ENCODE assay signal across 2 cellular contexts in the genomic region with DNA sequence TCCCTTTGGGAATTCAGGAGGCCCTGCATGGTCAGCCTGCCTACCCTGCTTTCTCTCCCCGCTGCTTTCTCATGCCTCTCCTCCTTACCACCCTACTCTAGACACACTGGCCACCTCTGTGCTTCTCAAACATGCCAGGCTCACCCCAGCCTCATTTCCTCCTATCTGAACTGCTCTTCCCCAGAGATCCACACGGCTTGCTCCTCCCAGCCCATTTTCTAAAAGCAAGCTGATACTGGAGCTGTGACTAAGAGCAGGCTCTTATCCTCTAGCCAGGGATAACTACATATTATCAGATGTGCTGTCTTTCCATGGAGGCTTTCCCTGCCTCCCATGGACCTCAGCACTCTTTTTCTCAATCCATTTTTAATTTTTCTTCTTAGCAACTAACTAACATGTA.
TF ChIP-seq lines count a peak whose summit lies in the region.

No MANE protein-coding gene starts in this region.

TF ChIP-seq in GM23338, 12 proteins besides CTCF, POLR2A, EP300 and RAD21:
- TF ChIP-seq POLR2AphosphoS5 (IDR thresholded peaks at IDR 0.05; ENCODE audit: low read depth), result no peak
- TF ChIP-seq NANOG (IDR thresholded peaks at IDR 0.05; ENCODE audit: borderline replicate concordance), result no peak
- TF ChIP-seq, protein P1, sequence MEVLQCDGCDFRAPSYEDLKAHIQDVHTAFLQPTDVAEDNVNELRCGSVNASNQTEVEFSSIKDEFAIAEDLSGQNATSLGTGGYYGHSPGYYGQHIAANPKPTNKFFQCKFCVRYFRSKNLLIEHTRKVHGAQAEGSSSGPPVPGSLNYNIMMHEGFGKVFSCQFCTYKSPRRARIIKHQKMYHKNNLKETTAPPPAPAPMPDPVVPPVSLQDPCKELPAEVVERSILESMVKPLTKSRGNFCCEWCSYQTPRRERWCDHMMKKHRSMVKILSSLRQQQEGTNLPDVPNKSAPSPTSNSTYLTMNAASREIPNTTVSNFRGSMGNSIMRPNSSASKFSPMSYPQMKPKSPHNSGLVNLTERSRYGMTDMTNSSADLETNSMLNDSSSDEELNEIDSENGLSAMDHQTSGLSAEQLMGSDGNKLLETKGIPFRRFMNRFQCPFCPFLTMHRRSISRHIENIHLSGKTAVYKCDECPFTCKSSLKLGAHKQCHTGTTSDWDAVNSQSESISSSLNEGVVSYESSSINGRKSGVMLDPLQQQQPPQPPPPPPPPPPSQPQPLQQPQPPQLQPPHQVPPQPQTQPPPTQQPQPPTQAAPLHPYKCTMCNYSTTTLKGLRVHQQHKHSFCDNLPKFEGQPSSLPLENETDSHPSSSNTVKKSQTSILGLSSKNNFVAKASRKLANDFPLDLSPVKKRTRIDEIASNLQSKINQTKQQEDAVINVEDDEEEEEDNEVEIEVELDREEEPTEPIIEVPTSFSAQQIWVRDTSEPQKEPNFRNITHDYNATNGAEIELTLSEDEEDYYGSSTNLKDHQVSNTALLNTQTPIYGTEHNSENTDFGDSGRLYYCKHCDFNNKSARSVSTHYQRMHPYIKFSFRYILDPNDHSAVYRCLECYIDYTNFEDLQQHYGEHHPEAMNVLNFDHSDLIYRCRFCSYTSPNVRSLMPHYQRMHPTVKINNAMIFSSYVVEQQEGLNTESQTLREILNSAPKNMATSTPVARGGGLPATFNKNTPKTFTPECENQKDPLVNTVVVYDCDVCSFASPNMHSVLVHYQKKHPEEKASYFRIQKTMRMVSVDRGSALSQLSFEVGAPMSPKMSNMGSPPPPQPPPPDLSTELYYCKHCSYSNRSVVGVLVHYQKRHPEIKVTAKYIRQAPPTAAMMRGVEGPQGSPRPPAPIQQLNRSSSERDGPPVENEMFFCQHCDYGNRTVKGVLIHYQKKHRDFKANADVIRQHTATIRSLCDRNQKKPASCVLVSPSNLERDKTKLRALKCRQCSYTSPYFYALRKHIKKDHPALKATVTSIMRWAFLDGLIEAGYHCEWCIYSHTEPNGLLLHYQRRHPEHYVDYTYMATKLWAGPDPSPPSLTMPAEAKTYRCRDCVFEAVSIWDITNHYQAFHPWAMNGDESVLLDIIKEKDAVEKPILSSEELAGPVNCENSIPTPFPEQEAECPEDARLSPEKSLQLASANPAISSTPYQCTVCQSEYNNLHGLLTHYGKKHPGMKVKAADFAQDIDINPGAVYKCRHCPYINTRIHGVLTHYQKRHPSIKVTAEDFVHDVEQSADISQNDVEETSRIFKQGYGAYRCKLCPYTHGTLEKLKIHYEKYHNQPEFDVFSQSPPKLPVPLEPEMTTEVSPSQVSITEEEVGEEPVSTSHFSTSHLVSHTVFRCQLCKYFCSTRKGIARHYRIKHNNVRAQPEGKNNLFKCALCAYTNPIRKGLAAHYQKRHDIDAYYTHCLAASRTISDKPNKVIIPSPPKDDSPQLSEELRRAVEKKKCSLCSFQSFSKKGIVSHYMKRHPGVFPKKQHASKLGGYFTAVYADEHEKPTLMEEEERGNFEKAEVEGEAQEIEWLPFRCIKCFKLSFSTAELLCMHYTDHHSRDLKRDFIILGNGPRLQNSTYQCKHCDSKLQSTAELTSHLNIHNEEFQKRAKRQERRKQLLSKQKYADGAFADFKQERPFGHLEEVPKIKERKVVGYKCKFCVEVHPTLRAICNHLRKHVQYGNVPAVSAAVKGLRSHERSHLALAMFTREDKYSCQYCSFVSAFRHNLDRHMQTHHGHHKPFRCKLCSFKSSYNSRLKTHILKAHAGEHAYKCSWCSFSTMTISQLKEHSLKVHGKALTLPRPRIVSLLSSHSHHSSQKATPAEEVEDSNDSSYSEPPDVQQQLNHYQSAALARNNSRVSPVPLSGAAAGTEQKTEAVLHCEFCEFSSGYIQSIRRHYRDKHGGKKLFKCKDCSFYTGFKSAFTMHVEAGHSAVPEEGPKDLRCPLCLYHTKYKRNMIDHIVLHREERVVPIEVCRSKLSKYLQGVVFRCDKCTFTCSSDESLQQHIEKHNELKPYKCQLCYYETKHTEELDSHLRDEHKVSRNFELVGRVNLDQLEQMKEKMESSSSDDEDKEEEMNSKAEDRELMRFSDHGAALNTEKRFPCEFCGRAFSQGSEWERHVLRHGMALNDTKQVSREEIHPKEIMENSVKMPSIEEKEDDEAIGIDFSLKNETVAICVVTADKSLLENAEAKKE (CRISPR knock-in tag; IDR thresholded peaks at IDR 0.05), result no peak
- TF ChIP-seq, protein P2, sequence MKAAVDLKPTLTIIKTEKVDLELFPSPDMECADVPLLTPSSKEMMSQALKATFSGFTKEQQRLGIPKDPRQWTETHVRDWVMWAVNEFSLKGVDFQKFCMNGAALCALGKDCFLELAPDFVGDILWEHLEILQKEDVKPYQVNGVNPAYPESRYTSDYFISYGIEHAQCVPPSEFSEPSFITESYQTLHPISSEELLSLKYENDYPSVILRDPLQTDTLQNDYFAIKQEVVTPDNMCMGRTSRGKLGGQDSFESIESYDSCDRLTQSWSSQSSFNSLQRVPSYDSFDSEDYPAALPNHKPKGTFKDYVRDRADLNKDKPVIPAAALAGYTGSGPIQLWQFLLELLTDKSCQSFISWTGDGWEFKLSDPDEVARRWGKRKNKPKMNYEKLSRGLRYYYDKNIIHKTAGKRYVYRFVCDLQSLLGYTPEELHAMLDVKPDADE (IDR thresholded peaks at IDR 0.05), result no peak
- no peak for TF ChIP-seq JUNB (IDR thresholded peaks at IDR 0.05; ENCODE audit: unreplicated experiment)
- TF ChIP-seq ZNF114 (CRISPR knock-in tag; IDR thresholded peaks at IDR 0.05), result no peak
- no peak for TF ChIP-seq EZH2phosphoT487 (IDR thresholded peaks at IDR 0.05; ENCODE audit: unreplicated experiment)
- no peak for TF ChIP-seq EZH2 (IDR thresholded peaks at IDR 0.05; ENCODE audit: low read depth, unreplicated experiment)

TF ChIP-seq in IMR-90, 13 proteins besides CTCF, POLR2A, EP300 and RAD21:
- no peak for TF ChIP-seq RCOR1 (IDR thresholded peaks at IDR 0.05; ENCODE audit: insufficient replicate concordance, low read length)
- no peak for TF ChIP-seq FOS (IDR thresholded peaks at IDR 0.05; ENCODE audit: low read depth, low read length)
- TF ChIP-seq NFE2L2 (IDR thresholded peaks at IDR 0.05; ENCODE audit: low read depth, low read length), result no peak
- TF ChIP-seq, protein P3, sequence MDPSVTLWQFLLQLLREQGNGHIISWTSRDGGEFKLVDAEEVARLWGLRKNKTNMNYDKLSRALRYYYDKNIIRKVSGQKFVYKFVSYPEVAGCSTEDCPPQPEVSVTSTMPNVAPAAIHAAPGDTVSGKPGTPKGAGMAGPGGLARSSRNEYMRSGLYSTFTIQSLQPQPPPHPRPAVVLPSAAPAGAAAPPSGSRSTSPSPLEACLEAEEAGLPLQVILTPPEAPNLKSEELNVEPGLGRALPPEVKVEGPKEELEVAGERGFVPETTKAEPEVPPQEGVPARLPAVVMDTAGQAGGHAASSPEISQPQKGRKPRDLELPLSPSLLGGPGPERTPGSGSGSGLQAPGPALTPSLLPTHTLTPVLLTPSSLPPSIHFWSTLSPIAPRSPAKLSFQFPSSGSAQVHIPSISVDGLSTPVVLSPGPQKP (IDR thresholded peaks at IDR 0.05; ENCODE audit: borderline replicate concordance, low read depth, low read length), result no peak
- TF ChIP-seq RFX5 (IDR thresholded peaks at IDR 0.05; ENCODE audit: low read depth, low read length), result no peak
- TF ChIP-seq MAFK (IDR thresholded peaks at IDR 0.05; ENCODE audit: low read depth, low read length), result no peak
- TF ChIP-seq MXI1 (IDR thresholded peaks at IDR 0.05; ENCODE audit: borderline replicate concordance, low read depth, low read length), result no peak
- TF ChIP-seq CEBPB (IDR thresholded peaks at IDR 0.05; ENCODE audit: low read depth, low read length), result no peak
- no peak for TF ChIP-seq MAZ (IDR thresholded peaks at IDR 0.05; ENCODE audit: borderline replicate concordance, low read depth, low read length)
- no peak for TF ChIP-seq CHD1 (IDR thresholded peaks at IDR 0.05; ENCODE audit: low read depth, low read length)
- no peak for TF ChIP-seq BHLHE40 (IDR thresholded peaks at IDR 0.05; ENCODE audit: low read depth, low read length)
- no peak for TF ChIP-seq SMC3 (IDR thresholded peaks at IDR 0.05; ENCODE audit: low read depth, low read length)
- TF ChIP-seq, protein P4, sequence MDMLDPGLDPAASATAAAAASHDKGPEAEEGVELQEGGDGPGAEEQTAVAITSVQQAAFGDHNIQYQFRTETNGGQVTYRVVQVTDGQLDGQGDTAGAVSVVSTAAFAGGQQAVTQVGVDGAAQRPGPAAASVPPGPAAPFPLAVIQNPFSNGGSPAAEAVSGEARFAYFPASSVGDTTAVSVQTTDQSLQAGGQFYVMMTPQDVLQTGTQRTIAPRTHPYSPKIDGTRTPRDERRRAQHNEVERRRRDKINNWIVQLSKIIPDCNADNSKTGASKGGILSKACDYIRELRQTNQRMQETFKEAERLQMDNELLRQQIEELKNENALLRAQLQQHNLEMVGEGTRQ (IDR thresholded peaks at IDR 0.05; ENCODE audit: low read depth, low read length), result no peak
